ENCODE assay signal across 1 cellular context in the genomic region with DNA sequence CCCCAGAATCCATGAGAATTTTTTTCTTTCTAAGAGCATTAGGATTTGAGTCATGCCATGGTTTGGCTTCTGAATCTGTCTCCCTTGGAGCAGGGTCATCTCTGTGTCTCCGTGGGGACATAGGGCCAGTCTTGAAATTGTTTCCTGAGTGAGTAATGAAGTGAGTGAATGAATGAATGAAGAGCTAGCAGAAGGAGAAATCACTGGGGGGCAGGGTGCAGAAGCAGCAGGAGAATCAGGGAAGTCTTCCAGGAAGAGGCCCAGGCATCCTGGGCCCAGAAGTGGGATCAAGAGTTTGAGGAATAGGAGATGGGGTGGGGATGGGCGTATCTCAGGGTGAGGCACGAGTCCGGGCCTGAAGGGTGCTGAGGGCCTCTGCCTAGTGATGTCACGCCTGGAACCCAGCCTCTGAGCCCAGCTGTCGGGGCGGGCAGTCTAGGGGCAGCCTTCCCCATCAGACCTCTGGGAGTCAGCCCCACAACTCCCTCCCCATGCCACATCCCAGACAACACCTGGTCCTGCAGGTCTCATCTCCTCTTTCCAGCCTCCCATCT.
TF ChIP-seq lines count a peak whose summit lies in the region.

No MANE protein-coding gene starts in this region.

TF ChIP-seq in HEK293, 187 proteins besides CTCF, POLR2A, EP300 and RAD21 (continued from another document):
- TF ChIP-seq KLF1 (tag by site-specific recombination; IDR thresholded peaks at IDR 0.05) (peak; percentile 93), ZNF654 (tag by site-specific recombination; IDR thresholded peaks at IDR 0.05; ENCODE audit: low read depth) (no peak), ZNF335 (tag by site-specific recombination; conservative IDR thresholded peaks at IDR 0.05) (no peak), ZFP3 (tag by site-specific recombination; IDR thresholded peaks at IDR 0.05; ENCODE audit: low read depth) (no peak), ZNF416 (tag by site-specific recombination; IDR thresholded peaks at IDR 0.05) (no peak), YY2 (tag by site-specific recombination; IDR thresholded peaks at IDR 0.05) (no peak), ZNF19 (tag by site-specific recombination; IDR thresholded peaks at IDR 0.05; ENCODE audit: low read depth) (no peak), ZNF677 (tag by site-specific recombination; IDR thresholded peaks at IDR 0.05) (no peak), ZNF24 (tag by site-specific recombination; IDR thresholded peaks at IDR 0.05) (peak; percentile 69; the same call in 1 of the 2 replicates), ZNF324 (tag by site-specific recombination; IDR thresholded peaks at IDR 0.05) (no peak)
- TF ChIP-seq, protein P1, sequence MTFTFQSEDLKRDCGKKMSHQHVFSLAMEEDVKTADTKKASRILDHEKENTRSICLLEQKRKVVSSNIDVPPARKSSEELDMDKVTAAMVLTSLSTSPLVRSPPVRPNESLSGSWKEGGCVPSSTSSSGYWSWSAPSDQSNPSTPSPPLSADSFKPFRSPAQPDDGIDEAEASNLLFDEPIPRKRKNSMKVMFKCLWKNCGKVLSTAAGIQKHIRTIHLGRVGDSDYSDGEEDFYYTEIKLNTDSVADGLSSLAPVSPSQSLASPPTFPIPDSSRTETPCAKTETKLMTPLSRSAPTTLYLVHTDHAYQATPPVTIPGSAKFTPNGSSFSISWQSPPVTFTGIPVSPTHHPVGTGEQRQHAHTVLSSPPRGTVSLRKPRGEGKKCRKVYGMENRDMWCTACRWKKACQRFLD (tag by site-specific recombination; IDR thresholded peaks at IDR 0.05): no peak
- TF ChIP-seq, protein P2, sequence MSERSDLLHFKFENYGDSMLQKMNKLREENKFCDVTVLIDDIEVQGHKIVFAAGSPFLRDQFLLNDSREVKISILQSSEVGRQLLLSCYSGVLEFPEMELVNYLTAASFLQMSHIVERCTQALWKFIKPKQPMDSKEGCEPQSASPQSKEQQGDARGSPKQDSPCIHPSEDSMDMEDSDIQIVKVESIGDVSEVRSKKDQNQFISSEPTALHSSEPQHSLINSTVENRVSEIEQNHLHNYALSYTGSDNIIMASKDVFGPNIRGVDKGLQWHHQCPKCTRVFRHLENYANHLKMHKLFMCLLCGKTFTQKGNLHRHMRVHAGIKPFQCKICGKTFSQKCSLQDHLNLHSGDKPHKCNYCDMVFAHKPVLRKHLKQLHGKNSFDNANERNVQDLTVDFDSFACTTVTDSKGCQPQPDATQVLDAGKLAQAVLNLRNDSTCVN (tag by site-specific recombination; optimal IDR thresholded peaks at IDR 0.05): no peak
- TF ChIP-seq, protein P3, sequence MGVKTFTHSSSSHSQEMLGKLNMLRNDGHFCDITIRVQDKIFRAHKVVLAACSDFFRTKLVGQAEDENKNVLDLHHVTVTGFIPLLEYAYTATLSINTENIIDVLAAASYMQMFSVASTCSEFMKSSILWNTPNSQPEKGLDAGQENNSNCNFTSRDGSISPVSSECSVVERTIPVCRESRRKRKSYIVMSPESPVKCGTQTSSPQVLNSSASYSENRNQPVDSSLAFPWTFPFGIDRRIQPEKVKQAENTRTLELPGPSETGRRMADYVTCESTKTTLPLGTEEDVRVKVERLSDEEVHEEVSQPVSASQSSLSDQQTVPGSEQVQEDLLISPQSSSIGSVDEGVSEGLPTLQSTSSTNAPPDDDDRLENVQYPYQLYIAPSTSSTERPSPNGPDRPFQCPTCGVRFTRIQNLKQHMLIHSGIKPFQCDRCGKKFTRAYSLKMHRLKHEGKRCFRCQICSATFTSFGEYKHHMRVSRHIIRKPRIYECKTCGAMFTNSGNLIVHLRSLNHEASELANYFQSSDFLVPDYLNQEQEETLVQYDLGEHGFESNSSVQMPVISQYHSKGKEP (tag by site-specific recombination; IDR thresholded peaks at IDR 0.05): no peak
- TF ChIP-seq, protein P4, sequence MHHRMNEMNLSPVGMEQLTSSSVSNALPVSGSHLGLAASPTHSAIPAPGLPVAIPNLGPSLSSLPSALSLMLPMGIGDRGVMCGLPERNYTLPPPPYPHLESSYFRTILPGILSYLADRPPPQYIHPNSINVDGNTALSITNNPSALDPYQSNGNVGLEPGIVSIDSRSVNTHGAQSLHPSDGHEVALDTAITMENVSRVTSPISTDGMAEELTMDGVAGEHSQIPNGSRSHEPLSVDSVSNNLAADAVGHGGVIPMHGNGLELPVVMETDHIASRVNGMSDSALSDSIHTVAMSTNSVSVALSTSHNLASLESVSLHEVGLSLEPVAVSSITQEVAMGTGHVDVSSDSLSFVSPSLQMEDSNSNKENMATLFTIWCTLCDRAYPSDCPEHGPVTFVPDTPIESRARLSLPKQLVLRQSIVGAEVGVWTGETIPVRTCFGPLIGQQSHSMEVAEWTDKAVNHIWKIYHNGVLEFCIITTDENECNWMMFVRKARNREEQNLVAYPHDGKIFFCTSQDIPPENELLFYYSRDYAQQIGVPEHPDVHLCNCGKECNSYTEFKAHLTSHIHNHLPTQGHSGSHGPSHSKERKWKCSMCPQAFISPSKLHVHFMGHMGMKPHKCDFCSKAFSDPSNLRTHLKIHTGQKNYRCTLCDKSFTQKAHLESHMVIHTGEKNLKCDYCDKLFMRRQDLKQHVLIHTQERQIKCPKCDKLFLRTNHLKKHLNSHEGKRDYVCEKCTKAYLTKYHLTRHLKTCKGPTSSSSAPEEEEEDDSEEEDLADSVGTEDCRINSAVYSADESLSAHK (tag by site-specific recombination; IDR thresholded peaks at IDR 0.05): no peak
- TF ChIP-seq, protein P5, sequence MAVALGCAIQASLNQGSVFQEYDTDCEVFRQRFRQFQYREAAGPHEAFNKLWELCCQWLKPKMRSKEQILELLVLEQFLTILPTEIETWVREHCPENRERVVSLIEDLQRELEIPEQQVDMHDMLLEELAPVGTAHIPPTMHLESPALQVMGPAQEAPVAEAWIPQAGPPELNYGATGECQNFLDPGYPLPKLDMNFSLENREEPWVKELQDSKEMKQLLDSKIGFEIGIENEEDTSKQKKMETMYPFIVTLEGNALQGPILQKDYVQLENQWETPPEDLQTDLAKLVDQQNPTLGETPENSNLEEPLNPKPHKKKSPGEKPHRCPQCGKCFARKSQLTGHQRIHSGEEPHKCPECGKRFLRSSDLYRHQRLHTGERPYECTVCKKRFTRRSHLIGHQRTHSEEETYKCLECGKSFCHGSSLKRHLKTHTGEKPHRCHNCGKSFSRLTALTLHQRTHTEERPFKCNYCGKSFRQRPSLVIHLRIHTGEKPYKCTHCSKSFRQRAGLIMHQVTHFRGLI (tag by site-specific recombination; IDR thresholded peaks at IDR 0.05): no peak
